Comparison of ENCODE assay signal across 1 cellular context in genomic region chr11:67376022-67376386, GRCh38.
TF ChIP-seq lines count a peak whose summit lies in the region.

No MANE protein-coding gene starts in this region.

TF ChIP-seq in GM23338, 12 proteins besides CTCF, POLR2A, EP300 and RAD21:
- TF ChIP-seq ETS1 (IDR thresholded peaks at IDR 0.05) = no peak
- TF ChIP-seq POLR2AphosphoS5 (IDR thresholded peaks at IDR 0.05; ENCODE audit: low read depth) = no peak
- TF ChIP-seq ZNF331 (CRISPR knock-in tag; IDR thresholded peaks at IDR 0.05; ENCODE audit: low read depth) = no peak
- TF ChIP-seq CREB1 (CRISPR knock-in tag; IDR thresholded peaks at IDR 0.05; ENCODE audit: low read depth) = no peak
- TF ChIP-seq ZNF462 (CRISPR knock-in tag; IDR thresholded peaks at IDR 0.05) = no peak
- TF ChIP-seq STAT1 (IDR thresholded peaks at IDR 0.05; ENCODE audit: unreplicated experiment) = no peak
- no peak for TF ChIP-seq JUNB (IDR thresholded peaks at IDR 0.05; ENCODE audit: unreplicated experiment)
- TF ChIP-seq REST (IDR thresholded peaks at IDR 0.05; ENCODE audit: unreplicated experiment) = no peak
- no peak for TF ChIP-seq ZNF114 (CRISPR knock-in tag; IDR thresholded peaks at IDR 0.05)
- TF ChIP-seq EZH2 (IDR thresholded peaks at IDR 0.05; ENCODE audit: low read depth, unreplicated experiment) = no peak
- no peak for TF ChIP-seq NANOG (IDR thresholded peaks at IDR 0.05; ENCODE audit: borderline replicate concordance)
- no peak for TF ChIP-seq EZH2phosphoT487 (IDR thresholded peaks at IDR 0.05; ENCODE audit: unreplicated experiment)
